In genomic region chr15:56128081-56128480, GRCh38 we compare ENCODE assay signal across 28 cellular contexts.
"Had no signal": no experiment of that assay in that cellular context is flagged by ENCODE, and none has a peak within 500 bp of the region (broad histone marks: within the 10 kb centered on the region; RNA-seq: fewer than 3 reads in every experiment).

No MANE protein-coding gene starts in this region.

- DNase-seq: head of caudate nucleus; hippocampal formation; islet precursor cell; left ventricle myocardium superior; lower lobe of right lung; mammary epithelial cell; mesendoderm; naive thymus-derived CD4-positive, alpha-beta T cell; ovary; posterior cingulate gyrus; retina; right cardiac atrium; small intestine; spleen; stimulated activated CD4-positive, alpha-beta T cell treated with anti-CD3 and anti-CD28 coated beads, Interleukin-4, amount 100 ng/mL, for 4 hours; stimulated activated CD8-positive, alpha-beta memory T cell treated with anti-CD3 and anti-CD28 coated beads, Interleukin-4, amount 100 ng/mL, for 48 hours; stimulated activated naive CD8-positive, alpha-beta T cell treated with anti-CD3 and anti-CD28 coated beads, Interleukin-15, Interleukin-2, amounts not matched to agents 100 U/mL and 50 U/mL, for 24 hours; stomach; testis; thyroid gland; transverse colon; upper lobe of left lung had no signal

- H3K4me3 ChIP-seq: lower lobe of right lung, ovary, prostate gland, spleen, stomach, testis, thyroid gland, transverse colon, upper lobe of left lung, vagina had no signal

- H3K27me3 ChIP-seq: ovary, spleen, stomach, testis, thyroid gland, transverse colon, upper lobe of left lung, vagina had no signal

- H3K27ac ChIP-seq: lower lobe of right lung, ovary, prostate gland, spleen, stomach, testis, thyroid gland, transverse colon, upper lobe of left lung, vagina had no signal

- H3K9me3 ChIP-seq: ovary, prostate gland, testis, thyroid gland, vagina had no signal

- H3K36me3 ChIP-seq: ovary, prostate gland had no signal

- H3K4me1 ChIP-seq: lower lobe of right lung, prostate gland, spleen, stomach, testis, thyroid gland, transverse colon, upper lobe of left lung, vagina had no signal

- ATAC-seq: left lobe of liver; left ventricle myocardium superior; lower lobe of right lung; naive thymus-derived CD4-positive, alpha-beta T cell; natural killer cell treated with Interleukin-12 subunit alpha and Interleukin-12 subunit beta and Interleukin-15 and Interleukin-18, amount 100 ng/mL, for 72 hours; right cardiac atrium; sciatic nerve; stimulated activated memory B cell treated with anti-CD40 and anti-IgM and Interleukin-4, amounts not matched to agents 10 μg/mL and 1 μg/mL and 100 μg/mL, for 72 hours; stimulated activated naive CD8-positive, alpha-beta T cell treated with anti-CD3 and anti-CD28 coated beads, Interleukin-15, Interleukin-2, amounts not matched to agents 100 U/mL and 50 U/mL, for 24 hours had no signal
